7 cellular contexts compared by ENCODE assay signal in genomic region chr3:52845691-52846426, GRCh38. TPM values are rescaled to one million over a fixed set of nuclear protein-coding genes. Genes with fewer than 3 reads are reported as not detected.
DNase-seq lines count a peak whose midpoint lies in the region; ATAC-seq and TF ChIP-seq lines count a peak whose summit lies in the region.
"Had no signal": no experiment of that assay in that cellular context is flagged by ENCODE, and none has a peak within 500 bp of the region (broad histone marks: within the 10 kb centered on the region; RNA-seq: fewer than 3 reads in every experiment).

No MANE protein-coding gene starts in this region.

- TF ChIP-seq POLR2A in Peyer's patch (IDR thresholded peaks at IDR 0.05): no peak

- peak; percentile 5 to 16 for ATAC-seq in left cardiac atrium
- no peak for ATAC-seq in GM21529 (IDR thresholded peaks at IDR 0.05; ENCODE audit: unreplicated experiment)

- peaks cover 0 to 16% (median 2%) of the 10 kb centered on the region in 4 donors for H3K4me1 ChIP-seq in Peyer's patch

- H3K27me3 ChIP-seq in Peyer's patch: no peaks in the 10 kb centered on the region

- intact Hi-C loops in left cardiac atrium (cut with DNase I): loop anchor here in 1 of 2 donors (5.0 kb wide), 1 partner anchor 46 kb away; no protein-coding TSS in a partner anchor

- no peaks in the 10 kb centered on the region for H3K9me3 ChIP-seq in Peyer's patch

- peaks cover 0 to 12% (median 0%) of the 10 kb centered on the region in 3 donors for H3K36me3 ChIP-seq in Peyer's patch

- peak in 3 of 6 experiments; percentile 7 to 30 (median 9) for TF ChIP-seq CTCF in Peyer's patch (IDR thresholded peaks at IDR 0.05)

- peak overlapping the region in 3 of 4 donors; percentile 18 to 66 (median 22) for H3K27ac ChIP-seq in Peyer's patch

- DNase-seq in AG08395 (ENCODE audit: low spot score): peak; percentile 20
- peak in 1 of 3 donors; percentile 40 for DNase-seq in Peyer's patch
- DNase-seq in left cardiac atrium: no peak
- DNase-seq in effector CD4-positive, alpha-beta T cell: no peak
- DNase-seq in NCI-H1694 treated with DMSO at 0.1 percent for 48 hours (lab: John Stamatoyannopoulos, UW): no peak
- DNase-seq: activated CD4-positive, CD25-positive, alpha-beta regulatory T cell treated with anti-CD3 and anti-CD28 coated beads, Interleukin-2, amount 50 U/mL, for 72 hours had no signal

- H3K4me3 ChIP-seq in Peyer's patch: no peak overlapping the region

RNA-seq across cellular contexts. Expression of gene MUSTN1, which starts 11.0 kb away (rescaled TPM):
- total RNA-seq in Peyer's patch (10 to 100 TPM in 2 of 4 donors, 1 to 10 TPM in 2; 2.3 to 28.9 (median 11.9) TPM), left cardiac atrium (10 to 100 TPM; 14.8 to 33.4 TPM)

RNA-seq across cellular contexts. Expression of gene ITIH4, which starts 15.4 kb away (rescaled TPM):
- 10 to 100 TPM in 1 of 4 donors, 1 to 10 TPM in 3; 1.1 to 19.8 (median 1.9) TPM for total RNA-seq in Peyer's patch
- total RNA-seq in left cardiac atrium: 1 to 10 TPM; 5.2 to 7.0 TPM

RNA-seq across cellular contexts. Expression of gene ITIH3, which starts 51.3 kb away (rescaled TPM):
- total RNA-seq in Peyer's patch (1 to 10 TPM in 2 of 4 donors, not detected in 2; 3.6 to 4.1 TPM), left cardiac atrium (under 1 TPM; 0.55 to 0.62 TPM)

RNA-seq across cellular contexts. Expression of gene STIMATE, which starts 51.5 kb away (rescaled TPM):
- total RNA-seq in Peyer's patch (10 to 100 TPM; 16.1 to 91.6 (median 17.0) TPM), left cardiac atrium (10 to 100 TPM in 1 of 2 donors, 1 to 10 TPM in 1; 7.9 to 14.1 TPM)
